In the genomic region with DNA sequence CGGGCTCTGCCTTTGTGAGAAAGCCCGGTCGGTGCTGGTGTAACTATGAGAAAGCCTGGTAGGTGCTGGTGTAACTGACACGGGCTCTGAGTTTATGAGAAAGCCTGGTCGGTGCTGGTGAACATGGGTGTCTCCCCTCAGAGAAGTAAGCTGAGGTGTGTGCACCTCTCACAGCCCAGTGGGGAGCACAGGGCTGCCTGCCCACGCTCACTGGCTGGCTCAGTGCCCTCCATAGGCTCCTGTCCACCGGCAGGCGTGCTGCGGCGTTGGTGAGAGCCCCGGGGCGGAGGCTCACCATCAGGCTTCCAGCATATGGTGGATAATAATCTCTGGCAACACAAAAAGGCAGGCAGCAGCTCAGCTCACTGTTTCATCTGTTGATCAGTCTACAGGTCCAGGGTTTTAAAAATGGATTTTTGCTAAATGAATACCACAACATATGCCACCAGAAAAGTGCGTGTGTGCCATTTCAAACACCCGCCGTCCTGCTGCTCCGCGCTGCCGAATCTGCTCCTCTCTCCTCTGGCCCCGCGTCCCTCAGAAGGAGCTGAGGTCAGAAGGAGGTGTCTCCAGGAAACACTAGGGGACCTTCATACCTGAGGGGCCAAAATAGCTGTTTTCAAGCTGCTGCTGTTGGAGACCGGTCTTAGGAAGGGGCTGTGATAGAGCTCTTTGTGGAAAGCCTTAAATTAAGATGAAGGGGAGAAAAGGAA, we compare ENCODE assay signal across 17 cellular contexts.
DNase-seq lines count a peak whose midpoint lies in the region; ATAC-seq, FAIRE-seq and TF ChIP-seq lines count a peak whose summit lies in the region.
"Had no signal": no experiment of that assay in that cellular context is flagged by ENCODE, and none has a peak within 500 bp of the region (broad histone marks: within the 10 kb centered on the region; RNA-seq: fewer than 3 reads in every experiment).

No MANE protein-coding gene starts in this region.

- H3K27me3 ChIP-seq in SK-N-SH (ENCODE audit: insufficient read depth) = peaks cover 5% of the 10 kb centered on the region; the same call in 1 of the 2 replicates

- no peak overlapping the region for H3K4me2 ChIP-seq in SK-N-SH

- no peak for ATAC-seq in left cardiac atrium
- ATAC-seq: heart left ventricle, psoas muscle had no signal

- H2AFZ ChIP-seq in SK-N-SH (ENCODE audit: low read depth) = no peak overlapping the region

- H3K79me2 ChIP-seq in SK-N-SH (ENCODE audit: insufficient read depth) = no peaks in the 10 kb centered on the region

- H3K4me3 ChIP-seq in SK-N-SH (ENCODE audit: low read depth in 2 of 2, low read length in 1 of 2) = peak overlapping the region in 1 of 2 experiments; percentile 3; a peak in 1 of 4 replicates
- H3K4me3 ChIP-seq: heart left ventricle, psoas muscle, SJCRH30 had no signal

- peak; percentile 21; the same call in 1 of the 2 replicates for TF ChIP-seq RAD21 in SK-N-SH (IDR thresholded peaks at IDR 0.05; ENCODE audit: low read length)

- H3F3A ChIP-seq in SK-N-SH (replicated peaks; ENCODE audit: insufficient read depth) = no peaks in the 10 kb centered on the region

- no peak for FAIRE-seq in urothelium cell line (lab: Jason Lieb, UNC)

- no peak for TF ChIP-seq CTCF in SK-N-SH (IDR thresholded peaks at IDR 0.05)

- no peaks in the 10 kb centered on the region for H3K9me2 ChIP-seq in SK-N-SH

- no peaks in the 10 kb centered on the region for H3K9me3 ChIP-seq in SK-N-SH
- H3K9me3 ChIP-seq: heart left ventricle, neutrophil, psoas muscle, SJCRH30 had no signal

- CTCF ChIA-PET in SK-N-SH (lab: Yijun Ruan, JAX) = interaction anchor here (0.5 to 1.3 kb wide), 5 partner anchors 9 to 571 kb away, joined by 3 to 8 read pairs (median 4); no protein-coding TSS in a partner anchor

- H3K36me3 ChIP-seq in SK-N-SH (replicated peaks in 1 of 2; ENCODE audit: control insufficient read depth in 1 of 2, insufficient read depth in 2 of 2, low read length in 1 of 2) = no peaks in the 10 kb centered on the region
- H3K36me3 ChIP-seq: heart left ventricle, neutrophil, SJCRH30 had no signal

- TF ChIP-seq EP300 in SK-N-SH (IDR thresholded peaks at IDR 0.05; ENCODE audit: borderline replicate concordance in 1 of 2, low read depth in 1 of 2, low read length in 1 of 2) = no peak; a peak in 1 of 4 replicates

- POLR2A ChIA-PET in SK-N-SH (lab: Yijun Ruan, JAX) = interaction anchor here (1.0 to 1.2 kb wide), 2 partner anchors 12 to 50 kb away, joined by 8 to 9 read pairs; no protein-coding TSS in a partner anchor

- DNase-seq in cardiac septum (ENCODE audit: low spot score) (peak; percentile 60), left cardiac atrium (no peak), SK-N-SH (peak; percentile 93), mesenteric fat pad (ENCODE audit: low spot score) (peak; percentile 71), ureter (ENCODE audit: low spot score) (peak; percentile 23), urothelium cell line (ENCODE audit: low spot score) (no peak), SKM-1 (lab: John Stamatoyannopoulos, UW; ENCODE audit: unreplicated experiment) (no peak), EL (no peak)
- DNase-seq: activated CD4-positive, alpha-beta T cell treated with anti-CD3 and anti-CD28 coated beads for 4 hours; DMS79 treated with DMSO at 0.1 percent for 48 hours; NCI-H1092; NCI-H2081; NCI-H510A; psoas muscle; SJCRH30 had no signal

- no peak overlapping the region for H3K9ac ChIP-seq in SK-N-SH

- 21% methylated on average over 18 of the region's 21 CpGs for WGBS in SK-N-SH (ENCODE audit: low lambda C conversion rate)

- H3K27ac ChIP-seq in SK-N-SH (ENCODE audit: low read depth in 2 of 2, low read length in 1 of 2) = peak overlapping the region in 1 of 2 experiments; percentile 57; a peak in 1 of 4 replicates
- H3K27ac ChIP-seq: heart left ventricle, neutrophil, psoas muscle, SJCRH30 had no signal

- peaks cover 0 to 21% of the 10 kb centered on the region in 2 experiments; a peak in 1 of 4 replicates for H3K4me1 ChIP-seq in SK-N-SH (ENCODE audit: control insufficient read depth in 1 of 2, insufficient read depth in 2 of 2, low read depth in 1 of 2, low read length in 1 of 2)
- H3K4me1 ChIP-seq: heart left ventricle, psoas muscle, SJCRH30 had no signal

- intact Hi-C loops in cardiac septum (cut with DNase I) = no loop called here
- intact Hi-C loops in left cardiac atrium (cut with DNase I) = no loop called here

- H4K20me1 ChIP-seq in SK-N-SH (ENCODE audit: insufficient read depth) = no peaks in the 10 kb centered on the region

TF ChIP-seq in SK-N-SH, 30 proteins besides CTCF, POLR2A, EP300 and RAD21:
- TF ChIP-seq, protein P1, sequence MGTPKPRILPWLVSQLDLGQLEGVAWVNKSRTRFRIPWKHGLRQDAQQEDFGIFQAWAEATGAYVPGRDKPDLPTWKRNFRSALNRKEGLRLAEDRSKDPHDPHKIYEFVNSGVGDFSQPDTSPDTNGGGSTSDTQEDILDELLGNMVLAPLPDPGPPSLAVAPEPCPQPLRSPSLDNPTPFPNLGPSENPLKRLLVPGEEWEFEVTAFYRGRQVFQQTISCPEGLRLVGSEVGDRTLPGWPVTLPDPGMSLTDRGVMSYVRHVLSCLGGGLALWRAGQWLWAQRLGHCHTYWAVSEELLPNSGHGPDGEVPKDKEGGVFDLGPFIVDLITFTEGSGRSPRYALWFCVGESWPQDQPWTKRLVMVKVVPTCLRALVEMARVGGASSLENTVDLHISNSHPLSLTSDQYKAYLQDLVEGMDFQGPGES (IDR thresholded peaks at IDR 0.05; ENCODE audit: low read depth, low read length) = 0 out of 2 replicates have a peak, but pooled peaks have one; percentile 21
- TF ChIP-seq MXI1 (IDR thresholded peaks at IDR 0.05; ENCODE audit: low read depth, low read length) (peak; percentile 88), GATA2 (CRISPR knock-in tag; IDR thresholded peaks at IDR 0.05) (peak; percentile 93), CHD2 (IDR thresholded peaks at IDR 0.05; ENCODE audit: low read length, partially characterized antibody) (peak; percentile 90), RCOR1 (IDR thresholded peaks at IDR 0.05; ENCODE audit: low read length) (peak; percentile 95), EZH2phosphoT487 (IDR thresholded peaks at IDR 0.05; ENCODE audit: borderline replicate concordance, low read depth) (no peak), GABPA (IDR thresholded peaks at IDR 0.05; ENCODE audit: low read depth) (no peak), TCF12 (IDR thresholded peaks at IDR 0.05) (0 out of 2 replicates have a peak, but pooled peaks have one; percentile 21)
TF ChIP-seq in SK-N-SH: peak in this region for 6.

Comparison
In these comparisons a context has a peak if more than half of its experiments do, and no peak if none do; other contexts are left out.
1. DNase-seq: peak in cardiac septum (single experiment), SK-N-SH (single experiment), mesenteric fat pad (single experiment) and ureter (single experiment); none in left cardiac atrium (single experiment), urothelium cell line (single experiment), SKM-1 (single experiment) and EL (single experiment).